In genomic region chr20:25270829-25271251, GRCh38 we compare ENCODE assay signal across 12 cellular contexts. TPM values are rescaled to one million over a fixed set of nuclear protein-coding genes. Genes with fewer than 3 reads are reported as not detected.
DNase-seq lines count a peak whose midpoint lies in the region; ATAC-seq and TF ChIP-seq lines count a peak whose summit lies in the region.
"Had no signal": no experiment of that assay in that cellular context is flagged by ENCODE, and none has a peak within 500 bp of the region (broad histone marks: within the 10 kb centered on the region; RNA-seq: fewer than 3 reads in every experiment).

No MANE protein-coding gene starts in this region.

- ATAC-seq in omental fat pad (ENCODE audit: low FRiP score) (no peak), GM21528 (IDR thresholded peaks at IDR 0.05; ENCODE audit: low FRiP score, unreplicated experiment) (no peak), HG03521 (IDR thresholded peaks at IDR 0.05; ENCODE audit: unreplicated experiment) (no peak)

- peak overlapping the region; percentile 29 for H3K27ac ChIP-seq in angular gyrus (ENCODE audit: low read depth, low read length)
- H3K27ac ChIP-seq: parathyroid adenoma, SJSA1 had no signal

- TF ChIP-seq CTCF in omental fat pad (IDR thresholded peaks at IDR 0.05), result no peak

- DNase-seq in COLO668 (lab: John Stamatoyannopoulos, UW; ENCODE audit: unreplicated experiment), result peak; percentile 90
- DNase-seq in NCI-H1417 treated with DMSO at 0.1 percent for 48 hours (lab: John Stamatoyannopoulos, UW), result peak; percentile 60
- peak; percentile 6 for DNase-seq in omental fat pad (ENCODE audit: low spot score)
- DNase-seq in NCI-H1930 (lab: John Stamatoyannopoulos, UW), result no peak
- no peak for DNase-seq in 8988T
- DNase-seq: GOT3, mesendoderm had no signal

RNA-seq across cellular contexts. Expression of gene PYGB, which starts 23.0 kb away (rescaled TPM):
- total RNA-seq in omental fat pad, result 10 to 100 TPM; 63.7 to 94.6 (median 82.4) TPM

Comparison
In these comparisons a context has a peak if more than half of its experiments do, and no peak if none do; other contexts are left out.
1. DNase-seq: peak in COLO668 (single experiment), NCI-H1417 treated with DMSO at 0.1 percent for 48 hours (single experiment) and omental fat pad (single experiment); none in NCI-H1930 (0 of 2) and 8988T (single experiment).